ENCODE assay signal across 8 cellular contexts in genomic region chr4:37685211-37685725, GRCh38. TPM values are rescaled to one million over a fixed set of nuclear protein-coding genes. Genes with fewer than 3 reads are reported as not detected.
DNase-seq lines count a peak whose midpoint lies in the region; ATAC-seq and TF ChIP-seq lines count a peak whose summit lies in the region.

No MANE protein-coding gene starts in this region.

- DNase-seq in activated gamma-delta T cell treated with Interleukin-2 at 50 U/mL for 16 hours (peak; percentile 43), activated gamma-delta T cell (lab: John Stamatoyannopoulos, UW) (no peak), SJCRH30 (peak; percentile 52 to 82), lung microvascular endothelial cell (ENCODE audit: low read depth in 2 of 2) (peak; percentile 14 to 55), NCI-H1048 (lab: John Stamatoyannopoulos, UW) (no peak), GM10248 (ENCODE audit: extremely low spot score) (no peak)
- DNase-seq in central memory CD8-positive, alpha-beta T cell (ENCODE audit: low spot score in 2 of 2) = peak in 1 of 2 donors; percentile 46

- peak overlapping the region; percentile 90 for H3K4me3 Mint-ChIP-seq in central memory CD8-positive, alpha-beta T cell

- no peak for TF ChIP-seq CTCF in GM10248 (IDR thresholded peaks at IDR 0.05; ENCODE audit: control extremely low read depth, extremely low read depth, low read depth, missing control alignments)

- POLR2A ChIA-PET in GM10248 (lab: Yijun Ruan, JAX) = no interaction called here

- H3K27ac Mint-ChIP-seq in central memory CD8-positive, alpha-beta T cell (ENCODE audit: low read depth) = peak overlapping the region; percentile 97

- peaks cover 3% of the 10 kb centered on the region for H3K4me1 ChIP-seq in SJCRH30

- peak; percentile 44 for ATAC-seq in central memory CD8-positive, alpha-beta T cell (replicated peaks; ENCODE audit: extremely low read depth, poor library complexity, severe bottlenecking)

- CTCF ChIA-PET in GM10248 (lab: Yijun Ruan, JAX) = no interaction called here

- H3K27ac ChIP-seq in SJCRH30 = peak overlapping the region; percentile 93
- H3K27ac ChIP-seq in temporal lobe (ENCODE audit: low read depth, low read length) = peak overlapping the region; percentile 56

- no peaks in the 10 kb centered on the region for H3K9me3 ChIP-seq in SJCRH30 (replicated peaks)

- H3K27me3 Mint-ChIP-seq in central memory CD8-positive, alpha-beta T cell = no peaks in the 10 kb centered on the region

- peaks cover 19% of the 10 kb centered on the region for H3K36me3 Mint-ChIP-seq in central memory CD8-positive, alpha-beta T cell (ENCODE audit: insufficient read depth)

- no peaks in the 10 kb centered on the region for H3K9me3 Mint-ChIP-seq in central memory CD8-positive, alpha-beta T cell

- H3K4me3 ChIP-seq in SJCRH30 = peak overlapping the region; percentile 95

- H3K4me1 Mint-ChIP-seq in central memory CD8-positive, alpha-beta T cell = peaks cover 35% of the 10 kb centered on the region

- peaks cover 5% of the 10 kb centered on the region for H3K36me3 ChIP-seq in SJCRH30

- H3K27me3 ChIP-seq in SJCRH30 = no peaks in the 10 kb centered on the region

RNA-seq across cellular contexts. Expression of gene RELL1, which starts 0.9 kb away (rescaled TPM):
- 83.7 and 90.9 TPM in 2 replicates for total RNA-seq in SJCRH30 (2014; rRNA removed; shearing (Covaris generic))
- 98.7 and 129 TPM in 2 replicates for total RNA-seq in lung microvascular endothelial cell
- total RNA-seq in temporal lobe = 26.3 TPM

Comparison
In these comparisons a context has a peak if more than half of its experiments do, and no peak if none do; other contexts are left out.
1. DNase-seq: peak in activated gamma-delta T cell treated with Interleukin-2 at 50 U/mL for 16 hours (single experiment), SJCRH30 (2 of 2) and lung microvascular endothelial cell (2 of 2); none in activated gamma-delta T cell (single experiment), NCI-H1048 (single experiment) and GM10248 (single experiment).